ENCODE assay signal across 8 cellular contexts in the genomic region with DNA sequence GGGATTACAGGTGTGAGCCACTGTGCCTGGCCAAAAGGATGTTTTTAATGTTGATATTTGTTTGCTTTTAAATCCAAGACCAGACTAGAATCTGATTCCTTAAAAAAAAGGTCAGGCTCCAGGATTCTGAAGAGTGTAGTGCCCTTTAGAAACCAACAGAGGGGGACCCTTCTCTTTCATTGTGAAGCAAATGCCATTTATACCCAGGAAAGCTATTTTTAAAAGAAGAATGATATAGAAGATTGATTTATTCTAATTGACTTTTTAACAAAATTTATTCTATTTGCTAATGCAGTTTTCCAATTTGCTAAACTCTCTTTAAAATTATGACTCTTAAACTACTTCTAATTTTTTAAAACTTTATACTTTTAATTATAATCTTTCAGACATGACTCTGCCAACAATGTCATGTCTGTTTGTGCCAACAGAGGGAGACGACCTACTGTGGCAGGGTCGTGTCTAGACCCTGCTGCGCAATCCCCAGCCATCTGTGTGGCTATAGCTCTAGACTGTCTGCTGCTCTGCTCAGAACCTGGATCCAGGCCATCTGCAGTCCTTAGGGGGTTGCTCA.
DNase-seq lines count a peak whose midpoint lies in the region; ATAC-seq and TF ChIP-seq lines count a peak whose summit lies in the region.

No MANE protein-coding gene starts in this region.

- no peaks in the 10 kb centered on the region for H3K9me3 ChIP-seq in Peyer's patch

- H3K27ac ChIP-seq in Peyer's patch, result no peak overlapping the region

- ATAC-seq in GM18873 (IDR thresholded peaks at IDR 0.05; ENCODE audit: low FRiP score, unreplicated experiment), result no peak
- ATAC-seq in HG02884 (IDR thresholded peaks at IDR 0.05; ENCODE audit: unreplicated experiment), result no peak

- peak; percentile 20 for DNase-seq in SKM-1 treated with dmso at 0.1 percent for 144 hours (lab: John Stamatoyannopoulos, UW; ENCODE audit: unreplicated experiment)
- no peak for DNase-seq in SKM-1 (lab: John Stamatoyannopoulos, UW; ENCODE audit: unreplicated experiment)
- peak; percentile 40 for DNase-seq in Jurkat, Clone E6-1 (ENCODE audit: low read depth, low spot score)
- DNase-seq in Peyer's patch, result no peak
- DNase-seq in fibroblast of gingiva (ENCODE audit: low read depth), result peak; percentile 54
- peak; percentile 42 for DNase-seq in retina

- TF ChIP-seq POLR2A in Peyer's patch (IDR thresholded peaks at IDR 0.05), result no peak

- H3K4me3 ChIP-seq in Jurkat, Clone E6-1 (ENCODE audit: low read length), result no peak overlapping the region
- H3K4me3 ChIP-seq in Peyer's patch, result no peak overlapping the region

- H3K4me1 ChIP-seq in Peyer's patch, result no peaks in the 10 kb centered on the region

- no peaks in the 10 kb centered on the region for H3K27me3 ChIP-seq in Peyer's patch

- H3K36me3 ChIP-seq in Peyer's patch, result no peaks in the 10 kb centered on the region

- TF ChIP-seq CTCF in Peyer's patch (IDR thresholded peaks at IDR 0.05), result peak in 4 of 6 experiments; percentile 23 to 41 (median 34)

Comparison
In these comparisons a context has a peak if more than half of its experiments do, and no peak if none do; other contexts are left out.
1. DNase-seq: peak in SKM-1 treated with dmso at 0.1 percent for 144 hours (single experiment), Jurkat, Clone E6-1 (single experiment), fibroblast of gingiva (single experiment) and retina (single experiment); none in SKM-1 (single experiment) and Peyer's patch (0 of 3).